In genomic region chr11:27228232-27228631, GRCh38 we compare ENCODE assay signal across 1 cellular context.
TF ChIP-seq lines count a peak whose summit lies in the region.

No MANE protein-coding gene starts in this region.

TF ChIP-seq in HEK293, 187 proteins besides CTCF, POLR2A, EP300 and RAD21 (continued from another document):
- TF ChIP-seq ZBTB11 (tag by site-specific recombination; conservative IDR thresholded peaks at IDR 0.05; ENCODE audit: low read depth) = no peak
- TF ChIP-seq KLF16 (tag by site-specific recombination; IDR thresholded peaks at IDR 0.05) = no peak
- TF ChIP-seq IKZF3 (tag by site-specific recombination; IDR thresholded peaks at IDR 0.05) = no peak
- TF ChIP-seq ZNF10 (tag by site-specific recombination; IDR thresholded peaks at IDR 0.05) = peak; percentile 50; the same call in 1 of the 2 replicates
- no peak for TF ChIP-seq ZNF214 (tag by site-specific recombination; IDR thresholded peaks at IDR 0.05; ENCODE audit: borderline replicate concordance)
- no peak for TF ChIP-seq ZNF707 (tag by site-specific recombination; IDR thresholded peaks at IDR 0.05)
- TF ChIP-seq SCRT2 (tag by site-specific recombination; IDR thresholded peaks at IDR 0.05) = peak; percentile 55; the same call in 1 of the 2 replicates
- no peak for TF ChIP-seq SETDB1 (IDR thresholded peaks at IDR 0.05; ENCODE audit: insufficient read length, low read length)
- no peak for TF ChIP-seq ZNF324 (tag by site-specific recombination; IDR thresholded peaks at IDR 0.05)
- no peak for TF ChIP-seq ZNF174 (tag by site-specific recombination; IDR thresholded peaks at IDR 0.05)
- TF ChIP-seq ZNF555 (tag by site-specific recombination; conservative IDR thresholded peaks at IDR 0.05) = no peak
- no peak for TF ChIP-seq ZSCAN23 (tag by site-specific recombination; IDR thresholded peaks at IDR 0.05)
- TF ChIP-seq REST (tag by site-specific recombination; IDR thresholded peaks at IDR 0.05) = no peak
